In genomic region chr4:70703695-70704332, GRCh38 we compare ENCODE assay signal across 8 cellular contexts. TPM values are rescaled to one million over a fixed set of nuclear protein-coding genes. Genes with fewer than 3 reads are reported as not detected.
A peak's percentile ranks its signal among the peaks of the same experiment; 100 is the strongest.
DNase-seq lines count a peak whose midpoint lies in the region; ATAC-seq and TF ChIP-seq lines count a peak whose summit lies in the region.

No MANE protein-coding gene starts in this region.

- peaks cover 23 to 24% of the 10 kb centered on the region in 2 donors for H3K4me1 Mint-ChIP-seq in natural killer cell

- no peak for TF ChIP-seq EP300 in Ishikawa (IDR thresholded peaks at IDR 0.05; ENCODE audit: borderline replicate concordance)

- H3K27ac ChIP-seq in SJSA1: peak overlapping the region; percentile 62

- ATAC-seq in natural killer cell: no peak

- H3K4me3 ChIP-seq in SJSA1 (peak overlapping the region; percentile 96), epithelial cell of esophagus (ENCODE audit: low read length) (peak overlapping the region; percentile 75)

- H3K4me1 ChIP-seq in SJSA1 (replicated peaks): peaks cover 27% of the 10 kb centered on the region

- no peaks in the 10 kb centered on the region for H3K9me3 ChIP-seq in SJSA1 (replicated peaks)

- H3K36me3 ChIP-seq in SJSA1: peaks cover 8% of the 10 kb centered on the region

- H3K9me3 Mint-ChIP-seq in natural killer cell: no peaks in the 10 kb centered on the region

- no peaks in the 10 kb centered on the region for H3K27me3 ChIP-seq in SJSA1 (replicated peaks)

- no peak for TF ChIP-seq RAD21 in Ishikawa (IDR thresholded peaks at IDR 0.05; ENCODE audit: low read depth)

- DNase-seq in DMS79 treated with DMSO at 0.1 percent for 48 hours (lab: John Stamatoyannopoulos, UW) (peak; percentile 75), SJSA1 (ENCODE audit: low read depth in 1 of 2, low spot score in 2 of 2) (peak in 1 of 2 experiments; percentile 10), epithelial cell of esophagus (ENCODE audit: low read depth) (peak; percentile 78), natural killer cell (no peak), UCSD-AML1 (lab: John Stamatoyannopoulos, UW; ENCODE audit: unreplicated experiment) (no peak), iPS-NIHi7 (ENCODE audit: extremely low spot score) (no peak), foreskin melanocyte (no peak)

- TF ChIP-seq CTCF in epithelial cell of esophagus (IDR thresholded peaks at IDR 0.05; ENCODE audit: insufficient read depth, low read depth, low read length, missing control alignments): no peak
- no peak for TF ChIP-seq CTCF in natural killer cell (IDR thresholded peaks at IDR 0.05)

- intact Hi-C loops in natural killer cell (cut with micrococcal nuclease): no loop called here

- H3K27me3 Mint-ChIP-seq in natural killer cell (ENCODE audit: low read depth in 2 of 2): no peaks in the 10 kb centered on the region

- peak overlapping the region; percentile 87 for H3K4me3 Mint-ChIP-seq in natural killer cell

- peak overlapping the region; percentile 71 to 92 for H3K27ac Mint-ChIP-seq in natural killer cell

- no peaks in the 10 kb centered on the region for H3K36me3 Mint-ChIP-seq in natural killer cell

TF ChIP-seq in Ishikawa, 13 proteins besides CTCF, POLR2A, EP300 and RAD21:
- TF ChIP-seq USF1 (IDR thresholded peaks at IDR 0.05): no peak
- TF ChIP-seq CEBPB (IDR thresholded peaks at IDR 0.05): peak; percentile 47; the same call in 1 of the 2 replicates

RNA-seq across cellular contexts. Expression of gene UTP3, which starts 15.5 kb away (rescaled TPM):
- total RNA-seq in SJSA1 (2014; rRNA removed; shearing (Covaris generic)): 12.7 and 18.1 TPM in 2 replicates
- 10 to 100 TPM; 22.3 to 23.1 (median 22.6) TPM for total RNA-seq in natural killer cell

RNA-seq across cellular contexts. Expression of gene RUFY3, which starts 17.9 kb away (rescaled TPM):
- 13.9 and 21.1 TPM in 2 replicates for total RNA-seq in SJSA1 (2014; rRNA removed; shearing (Covaris generic))
- 10 to 100 TPM; 31.6 to 38.1 (median 33.4) TPM for total RNA-seq in natural killer cell

RNA-seq across cellular contexts. Expression of gene JCHAIN, which starts 37.5 kb away (rescaled TPM):
- total RNA-seq in SJSA1 (2014; rRNA removed; shearing (Covaris generic)): not detected in 2 replicates
- total RNA-seq in natural killer cell: 1,000 to 10,000 TPM in 1 of 3 donors, 1 to 10 TPM in 2; 1.6 to 1,035 (median 3.5) TPM

Comparison
In these comparisons a context has a peak if more than half of its experiments do, and no peak if none do; other contexts are left out.
1. DNase-seq: peak in DMS79 treated with DMSO at 0.1 percent for 48 hours (single experiment) and epithelial cell of esophagus (single experiment); none in natural killer cell (single experiment), UCSD-AML1 (single experiment), iPS-NIHi7 (single experiment) and foreskin melanocyte (single experiment).